Comparison of ENCODE assay signal across 14 cellular contexts in genomic region chr2:207437136-207437856, GRCh38.
"Had no signal": no experiment of that assay in that cellular context is flagged by ENCODE, and none has a peak within 500 bp of the region (broad histone marks: within the 10 kb centered on the region; RNA-seq: fewer than 3 reads in every experiment).

No MANE protein-coding gene starts in this region.

- H3K27ac ChIP-seq: coronary artery, epithelial cell of prostate, hepatocyte, pancreas, skin epidermis, tibial nerve had no signal

- H3K36me3 Mint-ChIP-seq: WTC11 had no signal

- H3K9me3 Mint-ChIP-seq: activated naive CD4-positive, alpha-beta T cell treated with anti-CD3 and anti-CD28 coated beads for 36 hours; T-helper 1 cell treated with Interleukin-12 subunit alpha and Interleukin-12 subunit beta and Interleukin-4 antibody, amounts not matched to agents 30 μg/mL and 1 μg/mL, for 36 hours had no signal

- ATAC-seq: activated CD8-positive, alpha-beta T cell treated with anti-CD3 and anti-CD28 coated beads, Interleukin-2, amount 10 ng/mL, durations not matched to agents 7 days and 5 days; pancreas; WTC11 had no signal

- H3K4me1 Mint-ChIP-seq: neural crest cell had no signal

- H3K4me3 Mint-ChIP-seq: activated CD8-positive, alpha-beta T cell treated with anti-CD3 and anti-CD28 coated beads, Interleukin-2, amount 10 ng/mL, durations not matched to agents 7 days and 5 days; activated naive CD4-positive, alpha-beta T cell treated with anti-CD3 and anti-CD28 coated beads for 36 hours; neural crest cell; T-helper 1 cell treated with Interleukin-12 subunit alpha and Interleukin-12 subunit beta and Interleukin-4 antibody, amounts not matched to agents 30 μg/mL and 1 μg/mL, for 36 hours; WTC11 had no signal

- H3K36me3 ChIP-seq: pancreas, tibial nerve had no signal

- H3K27me3 ChIP-seq: hepatocyte, pancreas, tibial nerve had no signal

- H3K27ac Mint-ChIP-seq: activated CD8-positive, alpha-beta T cell treated with anti-CD3 and anti-CD28 coated beads, Interleukin-2, amount 10 ng/mL, durations not matched to agents 7 days and 5 days; activated naive CD4-positive, alpha-beta T cell treated with anti-CD3 and anti-CD28 coated beads for 36 hours; T-helper 1 cell treated with Interleukin-12 subunit alpha and Interleukin-12 subunit beta and Interleukin-4 antibody, amounts not matched to agents 30 μg/mL and 1 μg/mL, for 36 hours; WTC11 had no signal

- H3K4me3 ChIP-seq: coronary artery, hepatocyte, pancreas, skin epidermis, tibial nerve had no signal

- H3K9me3 ChIP-seq: pancreas, tibial nerve had no signal

- H3K4me1 ChIP-seq: pancreas, tibial nerve had no signal

- DNase-seq: activated CD4-positive, alpha-beta T cell treated with anti-CD3 and anti-CD28 coated beads for 48 hours; activated CD8-positive, alpha-beta T cell treated with anti-CD3 and anti-CD28 coated beads, Interleukin-2, amount 10 ng/mL, durations not matched to agents 7 days and 5 days; activated naive CD4-positive, alpha-beta T cell treated with anti-CD3 and anti-CD28 coated beads for 36 hours; caudate nucleus; effector CD4-positive, alpha-beta T cell; pancreas had no signal
